16 cellular contexts compared by ENCODE assay signal in genomic region chr7:80147543-80148376, GRCh38. TPM values are rescaled to one million over a fixed set of nuclear protein-coding genes. Genes with fewer than 3 reads are reported as not detected.
DNase-seq lines count a peak whose midpoint lies in the region; ATAC-seq and TF ChIP-seq lines count a peak whose summit lies in the region.
"Had no signal": no experiment of that assay in that cellular context is flagged by ENCODE, and none has a peak within 500 bp of the region (broad histone marks: within the 10 kb centered on the region; RNA-seq: fewer than 3 reads in every experiment).

No MANE protein-coding gene starts in this region.

- no peak for TF ChIP-seq CTCF in sigmoid colon (IDR thresholded peaks at IDR 0.05)

- H3K36me3 ChIP-seq in SJSA1 (0 out of 2 replicates have a peak, but pooled peaks cover 4% of the 10 kb centered on the region), sigmoid colon (no peaks in the 10 kb centered on the region)
- H3K36me3 ChIP-seq: heart left ventricle, MG63 had no signal

- no peak for TF ChIP-seq EP300 in sigmoid colon (IDR thresholded peaks at IDR 0.05)

- intact Hi-C loops in sigmoid colon (cut with DNase I): no loop called here

- no peaks in the 10 kb centered on the region for H3K4me1 Mint-ChIP-seq in stimulated activated memory B cell treated with anti-CD40 and anti-IgM and Interleukin-4, amounts not matched to agents 10 μg/mL and 1 μg/mL and 100 μg/mL, for 72 hours
- H3K4me1 Mint-ChIP-seq: memory B cell had no signal

- no peaks in the 10 kb centered on the region for H3K27me3 Mint-ChIP-seq in stimulated activated memory B cell treated with anti-CD40 and anti-IgM and Interleukin-4, amounts not matched to agents 10 μg/mL and 1 μg/mL and 100 μg/mL, for 72 hours
- H3K27me3 Mint-ChIP-seq: memory B cell had no signal

- ATAC-seq in HG02798 (IDR thresholded peaks at IDR 0.05; ENCODE audit: poor library complexity, unreplicated experiment): no peak
- ATAC-seq in stimulated activated memory B cell treated with anti-CD40 and anti-IgM and Interleukin-4, amounts not matched to agents 10 μg/mL and 1 μg/mL and 100 μg/mL, for 72 hours: no peak
- ATAC-seq: heart left ventricle, right cardiac atrium had no signal

- no peaks in the 10 kb centered on the region for H3K36me3 Mint-ChIP-seq in stimulated activated memory B cell treated with anti-CD40 and anti-IgM and Interleukin-4, amounts not matched to agents 10 μg/mL and 1 μg/mL and 100 μg/mL, for 72 hours
- H3K36me3 Mint-ChIP-seq: memory B cell had no signal

- no peak overlapping the region for H3K27ac Mint-ChIP-seq in stimulated activated memory B cell treated with anti-CD40 and anti-IgM and Interleukin-4, amounts not matched to agents 10 μg/mL and 1 μg/mL and 100 μg/mL, for 72 hours
- H3K27ac Mint-ChIP-seq: memory B cell had no signal

- H3K27me3 ChIP-seq in SJSA1 (replicated peaks) (no peaks in the 10 kb centered on the region), sigmoid colon (no peaks in the 10 kb centered on the region)
- H3K27me3 ChIP-seq: heart left ventricle, MG63 had no signal

- H3K9me3 Mint-ChIP-seq in stimulated activated memory B cell treated with anti-CD40 and anti-IgM and Interleukin-4, amounts not matched to agents 10 μg/mL and 1 μg/mL and 100 μg/mL, for 72 hours: no peaks in the 10 kb centered on the region
- H3K9me3 Mint-ChIP-seq: memory B cell had no signal

- H3K4me3 Mint-ChIP-seq in stimulated activated memory B cell treated with anti-CD40 and anti-IgM and Interleukin-4, amounts not matched to agents 10 μg/mL and 1 μg/mL and 100 μg/mL, for 72 hours: no peak overlapping the region
- H3K4me3 Mint-ChIP-seq: memory B cell had no signal

- H3K9me3 ChIP-seq in SJSA1 (replicated peaks): no peaks in the 10 kb centered on the region
- H3K9me3 ChIP-seq in sigmoid colon: no peaks in the 10 kb centered on the region
- H3K9me3 ChIP-seq: heart left ventricle, MG63 had no signal

- 62 to 68% methylated on average over 3 of the region's 3 CpGs for WGBS in sigmoid colon, 2 donors

- H3K27ac ChIP-seq in SJSA1: peak overlapping the region; percentile 38
- H3K27ac ChIP-seq in sigmoid colon: peak overlapping the region; percentile 21 to 60 (median 50)

- DNase-seq in GM04503 (ENCODE audit: low read depth): peak; percentile 89
- peak in 1 of 2 experiments; percentile 64 for DNase-seq in SJSA1 (ENCODE audit: low read depth in 1 of 2, low spot score in 2 of 2)
- DNase-seq in fibroblast of peridontal ligament (ENCODE audit: extremely low read depth): peak; percentile 93
- DNase-seq in sigmoid colon: no peak
- no peak for DNase-seq in NCI-H526 treated with DMSO at 0.1 percent for 48 hours (lab: John Stamatoyannopoulos, UW)
- no peak for DNase-seq in NCI-H2029 treated with DMSO at 0.1 percent for 48 hours (lab: John Stamatoyannopoulos, UW)
- DNase-seq: activated CD4-positive, alpha-beta T cell treated with anti-CD3 and anti-CD28 coated beads for 1 hour; Calu3; cerebellar nuclear complex; heart left ventricle; MG63; NCI-H345; right cardiac atrium had no signal

- no peak for TF ChIP-seq POLR2A in sigmoid colon (IDR thresholded peaks at IDR 0.05)

- H3K4me1 ChIP-seq in SJSA1 (replicated peaks) (peaks cover 64% of the 10 kb centered on the region), sigmoid colon (peaks cover 0 to 82% (median 61%) of the 10 kb centered on the region in 4 donors)

- H3K4me3 ChIP-seq in SJSA1 (no peak overlapping the region), sigmoid colon (no peak overlapping the region)
- H3K4me3 ChIP-seq: heart left ventricle, MG63 had no signal

RNA-seq across cellular contexts. Expression of gene GNAI1, which starts 13.1 kb away (rescaled TPM):
- total RNA-seq in SJSA1 (2014; rRNA removed; shearing (Covaris generic)): 79.9 and 90.7 TPM in 2 replicates
- 10 to 100 TPM; 50.9 to 98.9 (median 61.0) TPM for total RNA-seq in sigmoid colon
- 10 to 100 TPM in 2 of 3 donors, 1 to 10 TPM in 1; 8.8 to 15.0 (median 11.7) TPM for polyA plus RNA-seq in sigmoid colon

Comparison
In these comparisons a context has a peak if more than half of its experiments do, and no peak if none do; other contexts are left out.
1. DNase-seq: peak in GM04503 (single experiment) and fibroblast of peridontal ligament (single experiment); none in sigmoid colon (single experiment), NCI-H526 treated with DMSO at 0.1 percent for 48 hours (single experiment) and NCI-H2029 treated with DMSO at 0.1 percent for 48 hours (single experiment).